1 cellular context compared by ENCODE assay signal in the genomic region with DNA sequence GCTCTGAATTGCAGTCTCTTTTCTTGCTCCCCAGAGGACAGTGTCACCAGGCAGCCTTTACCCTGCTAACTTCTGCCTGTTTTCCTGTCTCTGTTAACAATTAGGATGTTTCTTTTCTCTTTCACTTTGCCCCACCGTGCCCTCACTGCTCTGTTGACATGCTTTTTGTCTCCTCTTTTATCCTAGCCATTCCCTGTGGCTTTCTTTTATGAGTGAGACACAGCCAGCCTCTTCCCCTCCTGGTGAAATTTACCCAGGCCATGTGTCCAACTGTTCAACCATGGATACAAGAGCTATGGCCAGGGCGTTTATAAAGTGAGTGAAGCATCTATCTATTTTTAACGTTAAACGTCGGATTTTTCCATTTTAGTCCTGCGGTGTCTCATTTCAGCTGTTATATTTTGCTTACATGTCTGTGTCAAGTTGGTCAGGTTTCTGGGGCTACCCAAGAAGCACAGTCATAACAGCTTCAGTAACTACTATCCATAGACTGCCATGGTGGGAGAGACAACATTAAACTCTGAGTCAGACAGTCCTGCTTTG.
TF ChIP-seq lines count a peak whose summit lies in the region.

No MANE protein-coding gene starts in this region.

TF ChIP-seq in WTC11, 78 proteins besides CTCF, POLR2A, EP300 and RAD21 (continued from another document):
- TF ChIP-seq FOXP4 (CRISPR knock-in tag; IDR thresholded peaks at IDR 0.05) (no peak), ATF6 (CRISPR knock-in tag; IDR thresholded peaks at IDR 0.05) (no peak), NR2C2 (CRISPR knock-in tag; IDR thresholded peaks at IDR 0.05) (no peak)
